In genomic region chr2:177257471-177257870, GRCh38 we compare ENCODE assay signal across 16 cellular contexts. TPM values are rescaled to one million over a fixed set of nuclear protein-coding genes. Genes with fewer than 3 reads are reported as not detected.
DNase-seq lines count a peak whose midpoint lies in the region; ATAC-seq and TF ChIP-seq lines count a peak whose summit lies in the region.
"Had no signal": no experiment of that assay in that cellular context is flagged by ENCODE, and none has a peak within 500 bp of the region (broad histone marks: within the 10 kb centered on the region; RNA-seq: fewer than 3 reads in every experiment).

No MANE protein-coding gene starts in this region.

- no peak for ATAC-seq in lower lobe of right lung
- ATAC-seq in GM18873 (IDR thresholded peaks at IDR 0.05; ENCODE audit: low FRiP score, unreplicated experiment) = no peak
- ATAC-seq: activated CD4-positive, CD25-positive, alpha-beta regulatory T cell treated with anti-CD3 and anti-CD28 coated beads, Interleukin-2, amount 50 U/mL, for 24 hours had no signal

- no peak overlapping the region for H3K27ac Mint-ChIP-seq in activated naive CD4-positive, alpha-beta T cell treated with anti-CD3 and anti-CD28 coated beads, Interleukin-2, amount 50 U/mL, for 24 hours
- peak overlapping the region; percentile 12 for H3K27ac Mint-ChIP-seq in activated T-helper 2 cell treated with anti-CD3 and anti-CD28 coated beads, Interferon-gamma antibody, Interleukin-2, Interleukin-4, amounts not matched to agents 10 μg/mL and 5 μg/mL and 100 μg/mL, durations not matched to agents 14 hours and 24 hours and 36 hours
- H3K27ac Mint-ChIP-seq: neural progenitor cell had no signal

- no peaks in the 10 kb centered on the region for H3K27me3 Mint-ChIP-seq in activated naive CD4-positive, alpha-beta T cell treated with anti-CD3 and anti-CD28 coated beads, Interleukin-2, amount 50 U/mL, for 24 hours
- H3K27me3 Mint-ChIP-seq in activated T-helper 2 cell treated with anti-CD3 and anti-CD28 coated beads, Interferon-gamma antibody, Interleukin-2, Interleukin-4, amounts not matched to agents 10 μg/mL and 5 μg/mL and 100 μg/mL, durations not matched to agents 14 hours and 24 hours and 36 hours (ENCODE audit: low read depth) = no peaks in the 10 kb centered on the region

- peak overlapping the region; percentile 15 for H3K4me3 ChIP-seq in lower lobe of right lung
- H3K4me3 ChIP-seq in thymus (ENCODE audit: low read length) = no peak overlapping the region
- H3K4me3 ChIP-seq in foreskin fibroblast (ENCODE audit: low read depth in 1 of 2, low read length in 2 of 2) = no peak overlapping the region
- H3K4me3 ChIP-seq: neural progenitor cell, transverse colon had no signal

- H3K27me3 ChIP-seq in lower lobe of right lung (ENCODE audit: low read depth) (no peaks in the 10 kb centered on the region), thymus (ENCODE audit: control insufficient read depth, insufficient read depth) (no peaks in the 10 kb centered on the region)
- H3K27me3 ChIP-seq: neural progenitor cell, transverse colon had no signal

- peaks cover 97% of the 10 kb centered on the region for H3K4me1 Mint-ChIP-seq in activated naive CD4-positive, alpha-beta T cell treated with anti-CD3 and anti-CD28 coated beads, Interleukin-2, amount 50 U/mL, for 24 hours
- peaks cover 75% of the 10 kb centered on the region for H3K4me1 Mint-ChIP-seq in activated T-helper 2 cell treated with anti-CD3 and anti-CD28 coated beads, Interferon-gamma antibody, Interleukin-2, Interleukin-4, amounts not matched to agents 10 μg/mL and 5 μg/mL and 100 μg/mL, durations not matched to agents 14 hours and 24 hours and 36 hours (ENCODE audit: low read depth)

- TF ChIP-seq CTCF in lower lobe of right lung (IDR thresholded peaks at IDR 0.05) = no peak
- no peak for TF ChIP-seq CTCF in foreskin fibroblast (IDR thresholded peaks at IDR 0.05; ENCODE audit: low read depth, low read length)

- peak overlapping the region; percentile 59 for H3K4me3 Mint-ChIP-seq in activated naive CD4-positive, alpha-beta T cell treated with anti-CD3 and anti-CD28 coated beads, Interleukin-2, amount 50 U/mL, for 24 hours
- H3K4me3 Mint-ChIP-seq in activated T-helper 2 cell treated with anti-CD3 and anti-CD28 coated beads, Interferon-gamma antibody, Interleukin-2, Interleukin-4, amounts not matched to agents 10 μg/mL and 5 μg/mL and 100 μg/mL, durations not matched to agents 14 hours and 24 hours and 36 hours (ENCODE audit: low read depth) = no peak overlapping the region
- H3K4me3 Mint-ChIP-seq: neural progenitor cell had no signal

- intact Hi-C loops in activated T-helper 2 cell treated with anti-CD3 and anti-CD28 coated beads, Interferon-gamma antibody, Interleukin-2, Interleukin-4, amounts not matched to agents 10 μg/mL and 5 μg/mL and 100 μg/mL, durations not matched to agents 14 hours and 24 hours and 36 hours (cut with micrococcal nuclease) = no loop called here
- intact Hi-C loops in lower lobe of right lung (cut with DNase I) = no loop called here

- H3K4me1 ChIP-seq in lower lobe of right lung = peaks cover 93% of the 10 kb centered on the region
- peaks cover 24% of the 10 kb centered on the region for H3K4me1 ChIP-seq in thymus (ENCODE audit: control insufficient read depth, insufficient read depth, low read length)

- DNase-seq in activated naive CD4-positive, alpha-beta T cell (lab: John Stamatoyannopoulos, UW) = no peak
- DNase-seq in activated T-helper 2 cell treated with anti-CD3 and anti-CD28 coated beads, Interferon-gamma antibody, Interleukin-2, Interleukin-4, amounts not matched to agents 10 μg/mL and 5 μg/mL and 100 μg/mL, durations not matched to agents 14 hours and 24 hours and 36 hours (ENCODE audit: low spot score) = no peak
- DNase-seq in lower lobe of right lung = no peak
- DNase-seq in NCI-H1417 (lab: John Stamatoyannopoulos, UW) = no peak
- DNase-seq in foreskin fibroblast = no peak
- DNase-seq: DMS53, head of caudate nucleus, KG1, NCI-H1694, NCI-H510A, transverse colon had no signal

- 97% methylated on average over 5 of the region's 5 CpGs for WGBS in thymus

- no peaks in the 10 kb centered on the region for H3K9me3 Mint-ChIP-seq in activated naive CD4-positive, alpha-beta T cell treated with anti-CD3 and anti-CD28 coated beads, Interleukin-2, amount 50 U/mL, for 24 hours
- H3K9me3 Mint-ChIP-seq in activated T-helper 2 cell treated with anti-CD3 and anti-CD28 coated beads, Interferon-gamma antibody, Interleukin-2, Interleukin-4, amounts not matched to agents 10 μg/mL and 5 μg/mL and 100 μg/mL, durations not matched to agents 14 hours and 24 hours and 36 hours = peaks cover 6% of the 10 kb centered on the region

- H3K9me3 ChIP-seq in lower lobe of right lung = no peaks in the 10 kb centered on the region
- no peaks in the 10 kb centered on the region for H3K9me3 ChIP-seq in thymus (ENCODE audit: control insufficient read depth)
- H3K9me3 ChIP-seq: transverse colon had no signal

- H3K36me3 Mint-ChIP-seq in activated naive CD4-positive, alpha-beta T cell treated with anti-CD3 and anti-CD28 coated beads, Interleukin-2, amount 50 U/mL, for 24 hours = peaks cover 21% of the 10 kb centered on the region
- peaks cover 87% of the 10 kb centered on the region for H3K36me3 Mint-ChIP-seq in activated T-helper 2 cell treated with anti-CD3 and anti-CD28 coated beads, Interferon-gamma antibody, Interleukin-2, Interleukin-4, amounts not matched to agents 10 μg/mL and 5 μg/mL and 100 μg/mL, durations not matched to agents 14 hours and 24 hours and 36 hours (ENCODE audit: low read depth)

- H3K36me3 ChIP-seq in lower lobe of right lung (no peaks in the 10 kb centered on the region), thymus (ENCODE audit: control insufficient read depth, insufficient read depth) (no peaks in the 10 kb centered on the region)
- H3K36me3 ChIP-seq: neural progenitor cell, transverse colon had no signal

- H3K27ac ChIP-seq in lower lobe of right lung (peak overlapping the region; percentile 41), thymus (ENCODE audit: low read depth) (peak overlapping the region; percentile 15)
- H3K27ac ChIP-seq: neural progenitor cell had no signal

RNA-seq across cellular contexts. Expression of gene NFE2L2, which starts 7.1 kb away (rescaled TPM):
- total RNA-seq in activated T-helper 2 cell treated with anti-CD3 and anti-CD28 coated beads, Interferon-gamma antibody, Interleukin-2, Interleukin-4, amounts not matched to agents 10 μg/mL and 5 μg/mL and 100 μg/mL, durations not matched to agents 14 hours and 24 hours and 36 hours = 55.8 and 56.2 TPM in 2 replicates
- 105 TPM for total RNA-seq in lower lobe of right lung
- 91.7 TPM for polyA plus RNA-seq in thymus

RNA-seq across cellular contexts. Expression of gene HNRNPA3, which starts 44.9 kb away (rescaled TPM):
- total RNA-seq in activated T-helper 2 cell treated with anti-CD3 and anti-CD28 coated beads, Interferon-gamma antibody, Interleukin-2, Interleukin-4, amounts not matched to agents 10 μg/mL and 5 μg/mL and 100 μg/mL, durations not matched to agents 14 hours and 24 hours and 36 hours = 322 and 323 TPM in 2 replicates
- 132 TPM for total RNA-seq in lower lobe of right lung
- 228 TPM for polyA plus RNA-seq in thymus
